ENCODE assay signal across 8 cellular contexts in the genomic region with DNA sequence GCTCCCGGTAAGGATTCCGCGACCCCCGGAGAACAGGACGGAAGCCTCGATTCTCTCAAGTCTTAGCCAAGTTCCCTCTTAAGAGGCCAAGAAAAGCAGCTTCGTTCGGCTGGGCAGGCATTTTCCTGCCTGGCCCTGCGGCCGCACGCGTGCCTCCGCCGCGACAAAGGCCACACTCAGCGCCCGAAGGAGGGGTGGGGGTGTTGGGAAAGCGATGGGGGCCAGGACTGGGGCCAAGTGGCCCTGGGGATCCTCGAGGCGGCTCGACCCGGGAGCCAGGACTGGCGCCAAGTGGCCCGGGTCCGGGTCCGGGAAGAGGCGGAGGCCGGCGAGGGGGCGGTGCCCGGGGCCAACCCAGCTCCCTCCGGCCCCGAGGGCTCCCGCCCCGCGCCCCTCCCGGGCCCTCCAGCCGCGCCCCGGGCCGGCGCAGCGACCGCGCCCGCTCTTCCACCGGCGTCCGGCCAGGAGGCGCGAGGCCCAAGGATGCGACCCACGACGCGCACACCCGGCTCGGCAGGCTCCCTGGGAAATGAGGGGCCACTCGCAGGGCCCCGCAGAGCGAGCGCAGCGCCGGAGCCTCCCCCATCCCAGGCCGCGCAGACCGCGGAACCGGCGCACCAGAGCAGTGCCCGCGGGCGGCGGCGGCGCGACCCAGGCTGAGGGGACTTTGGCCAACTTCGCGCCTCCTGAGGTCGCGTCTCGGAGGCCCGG. TPM values are rescaled to one million over a fixed set of nuclear protein-coding genes. Genes with fewer than 3 reads are reported as not detected.
DNase-seq lines count a peak whose midpoint lies in the region; ATAC-seq and TF ChIP-seq lines count a peak whose summit lies in the region.

No MANE protein-coding gene starts in this region.

- DNase-seq in chondrocyte (ENCODE audit: low spot score) (peak; percentile 70), mesendoderm (peak; percentile 19), retina (no peak), NCI-H82 (lab: John Stamatoyannopoulos, UW) (no peak), MV-4-11 (lab: John Stamatoyannopoulos, UW) (no peak)

- no peaks in the 10 kb centered on the region for H3K9me3 Mint-ChIP-seq in IgD-negative memory B cell
- no peaks in the 10 kb centered on the region for H3K9me3 Mint-ChIP-seq in chondrocyte (ENCODE audit: low read depth)

- H4K8ac ChIP-seq in mesendoderm (ENCODE audit: low read depth, low read length), result no peak overlapping the region

- TF ChIP-seq CTCF in 22Rv1 (IDR thresholded peaks at IDR 0.05) (no peak), chondrocyte (IDR thresholded peaks at IDR 0.05) (no peak)

- peak overlapping the region; percentile 65 for H3K18ac ChIP-seq in mesendoderm (ENCODE audit: low read length)

- H2BK120ac ChIP-seq in mesendoderm (ENCODE audit: low read depth, low read length), result no peak overlapping the region

- no peak overlapping the region for H2BK15ac ChIP-seq in mesendoderm (replicated peaks; ENCODE audit: low read depth)

- no peaks in the 10 kb centered on the region for H3K4me1 ChIP-seq in mesendoderm (ENCODE audit: control insufficient read depth, low read depth, low read length)

- H3K4me2 ChIP-seq in mesendoderm (ENCODE audit: low read length), result peak overlapping the region; percentile 65

- peak overlapping the region; percentile 84 for H3K27ac ChIP-seq in 22Rv1
- no peak overlapping the region for H3K27ac ChIP-seq in mesendoderm (ENCODE audit: low read depth, low read length)

- H3K36me3 ChIP-seq in mesendoderm (ENCODE audit: control insufficient read depth, insufficient read depth, low read length), result no peaks in the 10 kb centered on the region

- peak overlapping the region; percentile 93 for H3K56ac ChIP-seq in mesendoderm (ENCODE audit: low read length)

- H3K4me3 ChIP-seq in mesendoderm (ENCODE audit: low read length), result peak overlapping the region; percentile 74

- peak overlapping the region in 2 of 3 donors; percentile 86 to 92 for H3K27ac Mint-ChIP-seq in IgD-negative memory B cell
- peak overlapping the region; percentile 90 for H3K27ac Mint-ChIP-seq in chondrocyte (ENCODE audit: unreplicated experiment)

- peaks cover 13% of the 10 kb centered on the region for H3K79me1 ChIP-seq in mesendoderm (ENCODE audit: low read length)

- no peak overlapping the region for H4K5ac ChIP-seq in mesendoderm (ENCODE audit: low read length)

- H2BK5ac ChIP-seq in mesendoderm (ENCODE audit: low read length), result no peak overlapping the region

- no peaks in the 10 kb centered on the region for H3K27me3 ChIP-seq in mesendoderm (ENCODE audit: insufficient read depth, low read length, poor library complexity)

- H3K27me3 Mint-ChIP-seq in IgD-negative memory B cell, result no peaks in the 10 kb centered on the region
- no peaks in the 10 kb centered on the region for H3K27me3 Mint-ChIP-seq in chondrocyte (ENCODE audit: low read depth)

- no peak overlapping the region for H3K4ac ChIP-seq in mesendoderm (ENCODE audit: low read depth, low read length)

- H3K36me3 Mint-ChIP-seq in IgD-negative memory B cell (no peaks in the 10 kb centered on the region), chondrocyte (ENCODE audit: low read depth) (no peaks in the 10 kb centered on the region)

- H3K4me3 Mint-ChIP-seq in IgD-negative memory B cell (peak overlapping the region; percentile 88 to 96 (median 94)), chondrocyte (ENCODE audit: unreplicated experiment) (peak overlapping the region; percentile 87)

- peak; percentile 9 for ATAC-seq in GM18909 (IDR thresholded peaks at IDR 0.05; ENCODE audit: poor library complexity, unreplicated experiment)

- WGBS in mesendoderm (ENCODE audit: extremely low coverage, insufficient coverage, low lambda C conversion rate), result no CpG with 5 or more reads among the region's 82 CpGs

- peak overlapping the region; percentile 98 for H3K23ac ChIP-seq in mesendoderm (ENCODE audit: low read length)

- H3K4me1 Mint-ChIP-seq in IgD-negative memory B cell (peaks cover 17 to 33% (median 32%) of the 10 kb centered on the region in 3 donors), chondrocyte (ENCODE audit: low read depth) (peaks cover 34% of the 10 kb centered on the region)

- peak overlapping the region; percentile 87 for H3K9ac ChIP-seq in mesendoderm (ENCODE audit: low read length)

- H2AK5ac ChIP-seq in mesendoderm (ENCODE audit: low read length), result no peak overlapping the region

- peaks cover 17% of the 10 kb centered on the region for H3K79me2 ChIP-seq in mesendoderm (ENCODE audit: control insufficient read depth, insufficient read depth, low read length)

RNA-seq across cellular contexts. Expression of gene VAV2, which starts 0.8 kb away (rescaled TPM):
- polyA plus RNA-seq in IgD-negative memory B cell, result 28.7 TPM
- total RNA-seq in chondrocyte, result 17.7 to 34.2 TPM (median 19.3 TPM) in 3 replicates
- 12.2 TPM for polyA plus RNA-seq in mesendoderm (2013, experiment 1 of 2)
- polyA plus RNA-seq in mesendoderm (2013, experiment 2 of 2), result 12.3 TPM

RNA-seq across cellular contexts. Expression of gene BRD3OS, which starts 33.9 kb away (rescaled TPM):
- 26.5 TPM for polyA plus RNA-seq in IgD-negative memory B cell
- 13.7 to 27.6 TPM (median 15.7 TPM) in 3 replicates for total RNA-seq in chondrocyte
- polyA plus RNA-seq in mesendoderm (2013, experiment 1 of 2), result 11.4 TPM
- polyA plus RNA-seq in mesendoderm (2013, experiment 2 of 2), result 11.5 TPM

Comparison
In these comparisons a context has a peak if more than half of its experiments do, and no peak if none do; other contexts are left out.
1. DNase-seq: peak in chondrocyte (single experiment) and mesendoderm (single experiment); none in retina (single experiment), NCI-H82 (single experiment) and MV-4-11 (single experiment).